9 cellular contexts compared by ENCODE assay signal in the genomic region with DNA sequence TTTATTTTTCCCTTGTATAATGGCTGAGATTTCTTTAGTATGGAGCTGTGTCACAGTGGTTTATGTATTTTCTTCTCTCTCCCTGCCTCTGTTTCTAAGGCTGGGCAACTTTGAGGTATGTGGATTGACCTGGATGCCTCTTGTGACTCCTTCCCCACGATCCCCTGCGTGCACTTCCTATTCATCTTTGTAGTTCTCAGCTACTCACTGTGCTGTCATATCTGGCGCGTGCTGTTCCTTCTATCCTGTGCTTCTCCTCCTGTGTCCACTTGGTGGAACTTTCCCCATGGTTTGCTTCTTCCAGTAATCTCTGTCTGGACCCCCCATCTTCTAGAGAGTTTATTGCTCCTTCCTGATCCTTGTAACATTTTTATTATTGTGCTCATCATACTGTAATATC.
A peak's percentile ranks its signal among the peaks of the same experiment; 100 is the strongest.
DNase-seq lines count a peak whose midpoint lies in the region; ATAC-seq and TF ChIP-seq lines count a peak whose summit lies in the region.
"Had no signal": no experiment of that assay in that cellular context is flagged by ENCODE, and none has a peak within 500 bp of the region (broad histone marks: within the 10 kb centered on the region; RNA-seq: fewer than 3 reads in every experiment).

No MANE protein-coding gene starts in this region.

- H3K4me3 Mint-ChIP-seq in endodermal cell: no peak overlapping the region
- H3K4me3 Mint-ChIP-seq in naive thymus-derived CD4-positive, alpha-beta T cell: peak overlapping the region in 4 of 10 donors; percentile 0 to 35 (median 30)

- H3K9me3 ChIP-seq in endodermal cell (ENCODE audit: control insufficient read depth, low read length) (no peaks in the 10 kb centered on the region), PC-9 (ENCODE audit: insufficient read depth, low read depth) (no peaks in the 10 kb centered on the region)
- no peaks in the 10 kb centered on the region for H3K9me3 ChIP-seq in naive thymus-derived CD4-positive, alpha-beta T cell (ENCODE audit: control insufficient read depth in 2 of 3, low read length in 3 of 3)
- H3K9me3 ChIP-seq: stomach had no signal

- H3K27me3 Mint-ChIP-seq in endodermal cell (ENCODE audit: insufficient read depth): no peaks in the 10 kb centered on the region
- H3K27me3 Mint-ChIP-seq in naive thymus-derived CD4-positive, alpha-beta T cell: no peaks in the 10 kb centered on the region

- intact Hi-C loops in naive thymus-derived CD4-positive, alpha-beta T cell (cut with micrococcal nuclease): no loop called here
- intact Hi-C loops in PC-9 (cut with micrococcal nuclease; ENCODE audit: unreplicated experiment): loop anchor here (2.0 kb wide), 1 partner anchor 147 kb away; no protein-coding TSS in a partner anchor

- no peak overlapping the region for H3K27ac ChIP-seq in endodermal cell (ENCODE audit: low read depth, low read length)
- no peak overlapping the region for H3K27ac ChIP-seq in naive thymus-derived CD4-positive, alpha-beta T cell (ENCODE audit: low read depth, low read length)
- H3K27ac ChIP-seq in PC-9: no peak overlapping the region
- H3K27ac ChIP-seq: stomach had no signal

- H3K79me2 ChIP-seq in PC-9 (ENCODE audit: low read depth): peaks cover 85% of the 10 kb centered on the region

- peaks cover 2% of the 10 kb centered on the region for H3K36me3 Mint-ChIP-seq in endodermal cell (ENCODE audit: low read depth)
- peaks cover 0 to 4% (median 3%) of the 10 kb centered on the region in 5 donors for H3K36me3 Mint-ChIP-seq in naive thymus-derived CD4-positive, alpha-beta T cell

- H4K20me1 ChIP-seq in PC-9 (ENCODE audit: insufficient read depth): peaks cover 3% of the 10 kb centered on the region; the same call in 1 of the 2 replicates

- peaks cover 38% of the 10 kb centered on the region for H3K4me1 ChIP-seq in endodermal cell (ENCODE audit: control insufficient read depth, insufficient read depth, low read length)
- peaks cover 3 to 42% of the 10 kb centered on the region in 2 donors for H3K4me1 ChIP-seq in naive thymus-derived CD4-positive, alpha-beta T cell (ENCODE audit: control insufficient read depth in 2 of 2, insufficient read depth in 2 of 2, low read length in 2 of 2)
- H3K4me1 ChIP-seq in PC-9 (replicated peaks; ENCODE audit: insufficient read depth): 0 out of 2 replicates have a peak, but pooled peaks cover 10% of the 10 kb centered on the region

- H2AFZ ChIP-seq in PC-9: no peak overlapping the region

- DNase-seq in ELR (ENCODE audit: low read depth) (peak; percentile 83), NCI-H226 (peak; percentile 39), endodermal cell (no peak), PC-9 (no peak), NCI-H2196 (lab: John Stamatoyannopoulos, UW; ENCODE audit: unreplicated experiment) (no peak)
- no peak for DNase-seq in naive thymus-derived CD4-positive, alpha-beta T cell
- DNase-seq: anterior cingulate cortex, stomach had no signal

- BruUV-seq in PC-9 (replicated peaks; lab: Mats Ljungman, UMichigan): no TSS peak

- H3K4me2 ChIP-seq in PC-9: no peak overlapping the region

- H3F3A ChIP-seq in PC-9 (ENCODE audit: insufficient read depth, low read depth): peaks cover 8% of the 10 kb centered on the region

- H3K9me3 Mint-ChIP-seq in endodermal cell: no peaks in the 10 kb centered on the region
- no peaks in the 10 kb centered on the region for H3K9me3 Mint-ChIP-seq in naive thymus-derived CD4-positive, alpha-beta T cell

- WGBS in endodermal cell (ENCODE audit: insufficient coverage in 1 of 2, insufficient read length in 1 of 2), 2 experiments: 72 to 78% methylated on average over 4 of the region's 4 CpGs

- no peak for ATAC-seq in naive thymus-derived CD4-positive, alpha-beta T cell
- no peak for ATAC-seq in GM18909 (IDR thresholded peaks at IDR 0.05; ENCODE audit: poor library complexity, unreplicated experiment)

- H3K36me3 ChIP-seq in endodermal cell (ENCODE audit: control insufficient read depth, insufficient read depth, low read length) (peaks cover 12% of the 10 kb centered on the region), PC-9 (ENCODE audit: low read depth) (no peaks in the 10 kb centered on the region)
- no peaks in the 10 kb centered on the region for H3K36me3 ChIP-seq in naive thymus-derived CD4-positive, alpha-beta T cell (ENCODE audit: control insufficient read depth in 2 of 3, insufficient read depth in 3 of 3, low read length in 3 of 3)
- H3K36me3 ChIP-seq: stomach had no signal

- H3K4me3 ChIP-seq in endodermal cell (ENCODE audit: low read length) (no peak overlapping the region), PC-9 (no peak overlapping the region)
- no peak overlapping the region for H3K4me3 ChIP-seq in naive thymus-derived CD4-positive, alpha-beta T cell (ENCODE audit: low read length)
- H3K4me3 ChIP-seq: stomach had no signal

- TF ChIP-seq CTCF in endodermal cell (conservative IDR thresholded peaks at IDR 0.05) (peak; percentile 38), PC-9 (conservative IDR thresholded peaks at IDR 0.05) (no peak)

- H3K27ac Mint-ChIP-seq in endodermal cell: peak overlapping the region; percentile 73
- H3K27ac Mint-ChIP-seq in naive thymus-derived CD4-positive, alpha-beta T cell: peak overlapping the region in 6 of 9 donors; percentile 6 to 83 (median 54)

- H3K27me3 ChIP-seq in endodermal cell (ENCODE audit: control insufficient read depth, insufficient read depth, low read length, poor library complexity, severe bottlenecking) (no peaks in the 10 kb centered on the region), PC-9 (ENCODE audit: insufficient read depth, low read depth) (no peaks in the 10 kb centered on the region)
- no peaks in the 10 kb centered on the region for H3K27me3 ChIP-seq in naive thymus-derived CD4-positive, alpha-beta T cell (ENCODE audit: control insufficient read depth in 2 of 2, insufficient read depth in 2 of 2, low read length in 2 of 2)
- H3K27me3 ChIP-seq: stomach had no signal

- no peaks in the 10 kb centered on the region for H3K9me2 ChIP-seq in PC-9 (ENCODE audit: insufficient read depth)

- H3K4me1 Mint-ChIP-seq in endodermal cell: peaks cover 81% of the 10 kb centered on the region
- peaks cover 63 to 99% (median 95%) of the 10 kb centered on the region in 7 donors for H3K4me1 Mint-ChIP-seq in naive thymus-derived CD4-positive, alpha-beta T cell

- POLR2A ChIA-PET in naive thymus-derived CD4-positive, alpha-beta T cell (lab: Charles Lee): no interaction called here
- POLR2A ChIA-PET in PC-9 (lab: Charles Lee; ENCODE audit: unreplicated experiment): interaction anchor here (0.6 kb wide), 1 partner anchor 140 kb away, joined by 9 read pairs; no protein-coding TSS in a partner anchor

- H3K9ac ChIP-seq in endodermal cell (ENCODE audit: extremely low read depth, low read length, poor library complexity, severe bottlenecking): no peak overlapping the region

- CTCF ChIA-PET in naive thymus-derived CD4-positive, alpha-beta T cell (lab: Charles Lee): no interaction called here
- CTCF ChIA-PET in PC-9 (lab: Charles Lee): no interaction called here

Comparison
In these comparisons a context has a peak if more than half of its experiments do, and no peak if none do; other contexts are left out.
1. DNase-seq: peak in ELR (single experiment) and NCI-H226 (single experiment); none in endodermal cell (single experiment), naive thymus-derived CD4-positive, alpha-beta T cell (0 of 9), PC-9 (0 of 2) and NCI-H2196 (single experiment).